ENCODE assay signal across 8 cellular contexts in genomic region chr5:177934233-177934632, GRCh38.
DNase-seq lines count a peak whose midpoint lies in the region; ATAC-seq, FAIRE-seq and TF ChIP-seq lines count a peak whose summit lies in the region.
"Not testable (repeated sequence)": the region's sequence is repeated elsewhere in the genome, so short reads cannot be mapped to it uniquely, and the experiment has no call there.

No MANE protein-coding gene starts in this region.

- H3K9me2 ChIP-seq in PC-9 (ENCODE audit: insufficient read depth), result not testable (repeated sequence)

- not testable (repeated sequence) for H3K9me3 ChIP-seq in PC-9 (ENCODE audit: insufficient read depth, low read depth); astrocyte (ENCODE audit: insufficient read depth, low read depth, low read length); keratinocyte (ENCODE audit: control insufficient read depth, low read depth, low read length)

- H3K9me1 ChIP-seq in keratinocyte (ENCODE audit: control insufficient read depth, extremely low read depth, insufficient read depth, low read length), result not testable (repeated sequence)

- H3K36me3 ChIP-seq in PC-9 (ENCODE audit: low read depth); astrocyte (ENCODE audit: insufficient read depth, low read length); keratinocyte (ENCODE audit: control insufficient read depth in 2 of 2, extremely low read depth in 1 of 2, insufficient read depth in 2 of 2, low read length in 2 of 2): not testable (repeated sequence)

- CTCF ChIA-PET in PC-9 (lab: Charles Lee), result not testable (repeated sequence)

- H4K20me1 ChIP-seq in PC-9 (ENCODE audit: insufficient read depth); astrocyte (ENCODE audit: insufficient read depth, low read length); keratinocyte (ENCODE audit: control insufficient read depth, extremely low read depth, insufficient read depth, low read length): not testable (repeated sequence)

- H3K27me3 ChIP-seq in PC-9 (ENCODE audit: insufficient read depth, low read depth); astrocyte (ENCODE audit: insufficient read depth, low read length); keratinocyte (ENCODE audit: control insufficient read depth, extremely low read depth, insufficient read depth, low read length): not testable (repeated sequence)

- BruUV-seq in PC-9 (replicated peaks; lab: Mats Ljungman, UMichigan), result not testable (repeated sequence)

- not testable (repeated sequence) for H3K36me3 Mint-ChIP-seq in HFFc6 (ENCODE audit: low read depth); astrocyte (ENCODE audit: low read depth, unreplicated experiment); stimulated activated naive B cell treated with anti-CD40 and anti-IgM and Interleukin-4, amounts not matched to agents 10 μg/mL and 1 μg/mL and 100 μg/mL, for 72 hours

- H3K4me1 ChIP-seq in PC-9 (replicated peaks; ENCODE audit: insufficient read depth); astrocyte (ENCODE audit: insufficient read depth, low read length); keratinocyte (ENCODE audit: control insufficient read depth, extremely low read depth, insufficient read depth, low read length): not testable (repeated sequence)

- H3K9ac ChIP-seq in astrocyte (ENCODE audit: low read length); keratinocyte (ENCODE audit: control insufficient read depth, extremely low read depth, insufficient read depth, low read length): not testable (repeated sequence)

- TF ChIP-seq CTCF in AG09319 (IDR thresholded peaks at IDR 0.05; ENCODE audit: low read depth, low read length) (peak; percentile 7), GM10266 (IDR thresholded peaks at IDR 0.05; ENCODE audit: control insufficient read depth, insufficient read depth, low read depth, missing control alignments) (peak; percentile 12), HFFc6 (IDR thresholded peaks at IDR 0.05) (peak; percentile 63), PC-9 (conservative IDR thresholded peaks at IDR 0.05) (peak; percentile 50; the same call in 1 of the 2 replicates), epithelial cell of esophagus (IDR thresholded peaks at IDR 0.05; ENCODE audit: insufficient read depth, low read depth, low read length, missing control alignments) (peak; percentile 15)
- not testable (repeated sequence) for TF ChIP-seq CTCF in astrocyte (IDR thresholded peaks at IDR 0.05; ENCODE audit: insufficient read depth, low read depth, low read length); keratinocyte (optimal IDR thresholded peaks at IDR 0.05 in 1 of 3, IDR thresholded peaks at IDR 0.05 in 1 of 3, conservative IDR thresholded peaks at IDR 0.05 in 1 of 3; ENCODE audit: extremely low read depth in 1 of 3, insufficient read depth in 2 of 3, low read length in 3 of 3)

- H3F3A ChIP-seq in PC-9 (ENCODE audit: insufficient read depth, low read depth), result not testable (repeated sequence)

- H2AFZ ChIP-seq in PC-9; astrocyte (ENCODE audit: low read depth, low read length); keratinocyte (ENCODE audit: control insufficient read depth, low read length): not testable (repeated sequence)

- not testable (repeated sequence) for DNase-seq in AG09319 (ENCODE audit: extremely low read depth, low read depth); GM10266 (ENCODE audit: extremely low spot score); PC-9; astrocyte (ENCODE audit: low read depth); keratinocyte (ENCODE audit: low read depth, low spot score); stimulated activated naive B cell treated with anti-CD40 and anti-IgM and Interleukin-4, amounts not matched to agents 10 μg/mL and 1 μg/mL and 100 μg/mL, for 72 hours
- DNase-seq in HFFc6 (peak; percentile 10), epithelial cell of esophagus (ENCODE audit: low read depth) (peak; percentile 19)

- ATAC-seq in stimulated activated naive B cell treated with anti-CD40 and anti-IgM and Interleukin-4, amounts not matched to agents 10 μg/mL and 1 μg/mL and 100 μg/mL, for 72 hours (replicated peaks), result peak; percentile 56 to 58

- not testable (repeated sequence) for H3K4me1 Mint-ChIP-seq in HFFc6 (ENCODE audit: low read depth); astrocyte (ENCODE audit: low read depth, unreplicated experiment); stimulated activated naive B cell treated with anti-CD40 and anti-IgM and Interleukin-4, amounts not matched to agents 10 μg/mL and 1 μg/mL and 100 μg/mL, for 72 hours

- H3K4me2 ChIP-seq in PC-9; astrocyte (ENCODE audit: low read length); keratinocyte (ENCODE audit: control insufficient read depth, extremely low read depth, insufficient read depth, low read depth, low read length): not testable (repeated sequence)

- H3K27ac ChIP-seq in PC-9; astrocyte (ENCODE audit: low read depth, low read length); keratinocyte (ENCODE audit: control insufficient read depth, insufficient read depth, low read length): not testable (repeated sequence)

- intact Hi-C loops in PC-9 (cut with micrococcal nuclease; ENCODE audit: unreplicated experiment), result not testable (repeated sequence)

- not testable (repeated sequence) for H3K9me3 Mint-ChIP-seq in HFFc6; astrocyte (ENCODE audit: unreplicated experiment); stimulated activated naive B cell treated with anti-CD40 and anti-IgM and Interleukin-4, amounts not matched to agents 10 μg/mL and 1 μg/mL and 100 μg/mL, for 72 hours

- FAIRE-seq in astrocyte (lab: Jason Lieb, UNC) (peak; percentile 70), keratinocyte (lab: Jason Lieb, UNC) (peak; percentile 87)

- not testable (repeated sequence) for H3K4me3 ChIP-seq in PC-9; astrocyte (ENCODE audit: insufficient read depth, low read depth, low read length); epithelial cell of esophagus (ENCODE audit: low read length); keratinocyte (ENCODE audit: control insufficient read depth in 2 of 3, extremely low read depth in 1 of 3, insufficient read depth in 2 of 3, low read depth in 1 of 3, low read length in 3 of 3)

- dilution Hi-C loops in keratinocyte (cut with MboI; ENCODE audit: extremely low pct_ligation_motif_present, low sequenced_read_pairs), result not testable (repeated sequence)

- H3K27ac Mint-ChIP-seq in HFFc6; astrocyte (ENCODE audit: unreplicated experiment); stimulated activated naive B cell treated with anti-CD40 and anti-IgM and Interleukin-4, amounts not matched to agents 10 μg/mL and 1 μg/mL and 100 μg/mL, for 72 hours: not testable (repeated sequence)

- not testable (repeated sequence) for H3K27me3 Mint-ChIP-seq in HFFc6 (ENCODE audit: insufficient read depth); astrocyte (ENCODE audit: low read depth, unreplicated experiment); stimulated activated naive B cell treated with anti-CD40 and anti-IgM and Interleukin-4, amounts not matched to agents 10 μg/mL and 1 μg/mL and 100 μg/mL, for 72 hours

- POLR2A ChIA-PET in PC-9 (lab: Charles Lee; ENCODE audit: unreplicated experiment), result not testable (repeated sequence)

- H3K79me2 ChIP-seq in PC-9 (ENCODE audit: low read depth); astrocyte (ENCODE audit: insufficient read depth, low read length); keratinocyte (ENCODE audit: control insufficient read depth, insufficient read depth, low read length): not testable (repeated sequence)

- not testable (repeated sequence) for H3K4me3 Mint-ChIP-seq in HFFc6; astrocyte (ENCODE audit: unreplicated experiment); stimulated activated naive B cell treated with anti-CD40 and anti-IgM and Interleukin-4, amounts not matched to agents 10 μg/mL and 1 μg/mL and 100 μg/mL, for 72 hours
